1 cellular context compared by ENCODE assay signal in the genomic region with DNA sequence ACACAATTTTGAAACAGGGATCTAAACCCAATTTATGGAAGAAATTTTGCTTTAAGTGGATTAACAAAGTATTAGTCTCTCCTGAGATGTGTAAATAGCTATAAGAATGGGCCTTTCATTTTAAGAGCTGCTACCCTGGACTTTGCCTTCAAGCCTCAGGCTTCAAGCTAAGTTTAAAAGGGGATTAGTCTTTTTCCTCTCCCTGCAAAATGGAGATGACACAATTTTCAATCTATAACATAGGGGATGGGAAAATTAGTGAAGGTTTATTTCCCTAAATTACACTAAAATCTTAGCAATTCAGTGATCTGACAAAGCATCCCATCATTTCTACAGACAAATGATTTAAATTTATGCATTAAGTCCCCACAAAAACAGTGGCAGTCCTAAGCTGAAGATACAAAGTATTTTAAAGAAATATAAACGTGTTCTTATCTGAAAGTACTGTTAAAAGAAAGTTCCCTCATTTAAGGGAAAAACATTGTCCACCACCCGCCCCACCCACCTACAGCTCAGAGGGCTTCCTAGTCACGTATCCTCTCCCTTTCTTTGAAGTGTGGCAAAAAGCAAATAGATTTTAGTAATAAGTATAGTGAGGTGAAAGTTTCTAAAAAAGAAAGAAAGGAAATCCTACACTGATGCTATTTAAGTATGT.
A peak's percentile ranks its signal among the peaks of the same experiment; 100 is the strongest.
TF ChIP-seq lines count a peak whose summit lies in the region.

No MANE protein-coding gene starts in this region.

TF ChIP-seq in HepG2, 621 proteins besides CTCF, POLR2A, EP300 and RAD21 (continued from another document and continues in another):
- TF ChIP-seq ZNF552 (CRISPR knock-in tag; IDR thresholded peaks at IDR 0.05; ENCODE audit: borderline replicate concordance), result no peak
- TF ChIP-seq ZSCAN30 (CRISPR knock-in tag; IDR thresholded peaks at IDR 0.05), result no peak
- TF ChIP-seq, protein P1, sequence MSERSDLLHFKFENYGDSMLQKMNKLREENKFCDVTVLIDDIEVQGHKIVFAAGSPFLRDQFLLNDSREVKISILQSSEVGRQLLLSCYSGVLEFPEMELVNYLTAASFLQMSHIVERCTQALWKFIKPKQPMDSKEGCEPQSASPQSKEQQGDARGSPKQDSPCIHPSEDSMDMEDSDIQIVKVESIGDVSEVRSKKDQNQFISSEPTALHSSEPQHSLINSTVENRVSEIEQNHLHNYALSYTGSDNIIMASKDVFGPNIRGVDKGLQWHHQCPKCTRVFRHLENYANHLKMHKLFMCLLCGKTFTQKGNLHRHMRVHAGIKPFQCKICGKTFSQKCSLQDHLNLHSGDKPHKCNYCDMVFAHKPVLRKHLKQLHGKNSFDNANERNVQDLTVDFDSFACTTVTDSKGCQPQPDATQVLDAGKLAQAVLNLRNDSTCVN (CRISPR knock-in tag; IDR thresholded peaks at IDR 0.05; ENCODE audit: borderline replicate concordance), result no peak
- 0 out of 3 replicates have a peak, but pooled peaks have one; percentile 28 for TF ChIP-seq MXI1 (IDR thresholded peaks at IDR 0.05; ENCODE audit: borderline replicate concordance, low read depth, low read length)
- TF ChIP-seq MEIS1 (CRISPR knock-in tag; IDR thresholded peaks at IDR 0.05; ENCODE audit: borderline replicate concordance), result 0 out of 2 replicates have a peak, but pooled peaks have one; percentile 33
- 0 out of 2 replicates have a peak, but pooled peaks have one; percentile 50 for TF ChIP-seq ZNF589 (CRISPR knock-in tag; conservative IDR thresholded peaks at IDR 0.05)
- TF ChIP-seq BRCA1 (CRISPR knock-in tag; IDR thresholded peaks at IDR 0.05), result no peak
- TF ChIP-seq HDAC1 (CRISPR knock-in tag; IDR thresholded peaks at IDR 0.05), result 0 out of 2 replicates have a peak, but pooled peaks have one; percentile 32
- no peak for TF ChIP-seq SRY (CRISPR knock-in tag; IDR thresholded peaks at IDR 0.05)
- no peak for TF ChIP-seq ZFAT (CRISPR knock-in tag; conservative IDR thresholded peaks at IDR 0.05)
- TF ChIP-seq, protein P2, sequence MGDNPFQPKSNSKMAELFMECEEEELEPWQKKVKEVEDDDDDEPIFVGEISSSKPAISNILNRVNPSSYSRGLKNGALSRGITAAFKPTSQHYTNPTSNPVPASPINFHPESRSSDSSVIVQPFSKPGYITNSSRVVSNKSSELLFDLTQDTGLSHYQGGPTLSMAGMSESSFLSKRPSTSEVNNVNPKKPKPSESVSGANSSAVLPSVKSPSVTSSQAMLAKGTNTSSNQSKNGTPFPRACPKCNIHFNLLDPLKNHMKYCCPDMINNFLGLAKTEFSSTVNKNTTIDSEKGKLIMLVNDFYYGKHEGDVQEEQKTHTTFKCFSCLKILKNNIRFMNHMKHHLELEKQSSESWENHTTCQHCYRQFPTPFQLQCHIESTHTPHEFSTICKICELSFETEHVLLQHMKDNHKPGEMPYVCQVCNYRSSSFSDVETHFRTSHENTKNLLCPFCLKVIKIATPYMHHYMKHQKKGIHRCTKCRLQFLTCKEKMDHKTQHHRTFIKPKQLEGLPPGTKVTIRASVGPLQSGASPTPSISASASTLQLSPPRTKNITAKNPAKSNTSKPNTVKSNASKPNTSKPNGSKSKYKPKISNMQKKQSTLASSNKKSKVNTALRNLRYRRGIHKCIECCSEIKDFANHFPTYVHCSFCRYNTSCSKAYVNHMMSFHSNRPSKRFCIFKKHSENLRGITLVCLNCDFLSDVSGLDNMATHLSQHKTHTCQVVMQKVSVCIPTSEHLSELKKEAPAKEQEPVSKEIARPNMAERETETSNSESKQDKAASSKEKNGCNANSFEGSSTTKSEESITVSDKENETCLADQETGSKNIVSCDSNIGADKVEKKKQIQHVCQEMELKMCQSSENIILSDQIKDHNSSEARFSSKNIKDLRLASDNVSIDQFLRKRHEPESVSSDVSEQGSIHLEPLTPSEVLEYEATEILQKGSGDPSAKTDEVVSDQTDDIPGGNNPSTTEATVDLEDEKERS (CRISPR knock-in tag; IDR thresholded peaks at IDR 0.05), result 0 out of 2 replicates have a peak, but pooled peaks have one; percentile 88
- no peak for TF ChIP-seq EHMT2 (IDR thresholded peaks at IDR 0.05; ENCODE audit: borderline replicate concordance, low read depth, low read length)
- TF ChIP-seq ZNF569 (CRISPR knock-in tag; IDR thresholded peaks at IDR 0.05; ENCODE audit: borderline replicate concordance), result no peak; the same call in 1 of the 2 replicates
- TF ChIP-seq ELF4 (CRISPR knock-in tag; IDR thresholded peaks at IDR 0.05; ENCODE audit: borderline replicate concordance), result no peak
- no peak for TF ChIP-seq PRMT3 (CRISPR knock-in tag; IDR thresholded peaks at IDR 0.05; ENCODE audit: borderline replicate concordance, low read depth)
- TF ChIP-seq, protein P3, sequence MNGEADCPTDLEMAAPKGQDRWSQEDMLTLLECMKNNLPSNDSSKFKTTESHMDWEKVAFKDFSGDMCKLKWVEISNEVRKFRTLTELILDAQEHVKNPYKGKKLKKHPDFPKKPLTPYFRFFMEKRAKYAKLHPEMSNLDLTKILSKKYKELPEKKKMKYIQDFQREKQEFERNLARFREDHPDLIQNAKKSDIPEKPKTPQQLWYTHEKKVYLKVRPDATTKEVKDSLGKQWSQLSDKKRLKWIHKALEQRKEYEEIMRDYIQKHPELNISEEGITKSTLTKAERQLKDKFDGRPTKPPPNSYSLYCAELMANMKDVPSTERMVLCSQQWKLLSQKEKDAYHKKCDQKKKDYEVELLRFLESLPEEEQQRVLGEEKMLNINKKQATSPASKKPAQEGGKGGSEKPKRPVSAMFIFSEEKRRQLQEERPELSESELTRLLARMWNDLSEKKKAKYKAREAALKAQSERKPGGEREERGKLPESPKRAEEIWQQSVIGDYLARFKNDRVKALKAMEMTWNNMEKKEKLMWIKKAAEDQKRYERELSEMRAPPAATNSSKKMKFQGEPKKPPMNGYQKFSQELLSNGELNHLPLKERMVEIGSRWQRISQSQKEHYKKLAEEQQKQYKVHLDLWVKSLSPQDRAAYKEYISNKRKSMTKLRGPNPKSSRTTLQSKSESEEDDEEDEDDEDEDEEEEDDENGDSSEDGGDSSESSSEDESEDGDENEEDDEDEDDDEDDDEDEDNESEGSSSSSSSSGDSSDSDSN (CRISPR knock-in tag; IDR thresholded peaks at IDR 0.05), result no peak
- no peak for TF ChIP-seq ZNF510 (CRISPR knock-in tag; IDR thresholded peaks at IDR 0.05; ENCODE audit: low read depth)
- 0 out of 2 replicates have a peak, but pooled peaks have one; percentile 48 for TF ChIP-seq JUN (CRISPR knock-in tag; IDR thresholded peaks at IDR 0.05)
- no peak for TF ChIP-seq PHF20 (CRISPR knock-in tag; IDR thresholded peaks at IDR 0.05)
- peak; percentile 76 for TF ChIP-seq KAT8 (CRISPR knock-in tag; IDR thresholded peaks at IDR 0.05)
- TF ChIP-seq ZNF235 (CRISPR knock-in tag; IDR thresholded peaks at IDR 0.05; ENCODE audit: borderline replicate concordance), result no peak
- TF ChIP-seq PAWR (CRISPR knock-in tag; IDR thresholded peaks at IDR 0.05; ENCODE audit: borderline replicate concordance), result no peak
- TF ChIP-seq, protein P4, sequence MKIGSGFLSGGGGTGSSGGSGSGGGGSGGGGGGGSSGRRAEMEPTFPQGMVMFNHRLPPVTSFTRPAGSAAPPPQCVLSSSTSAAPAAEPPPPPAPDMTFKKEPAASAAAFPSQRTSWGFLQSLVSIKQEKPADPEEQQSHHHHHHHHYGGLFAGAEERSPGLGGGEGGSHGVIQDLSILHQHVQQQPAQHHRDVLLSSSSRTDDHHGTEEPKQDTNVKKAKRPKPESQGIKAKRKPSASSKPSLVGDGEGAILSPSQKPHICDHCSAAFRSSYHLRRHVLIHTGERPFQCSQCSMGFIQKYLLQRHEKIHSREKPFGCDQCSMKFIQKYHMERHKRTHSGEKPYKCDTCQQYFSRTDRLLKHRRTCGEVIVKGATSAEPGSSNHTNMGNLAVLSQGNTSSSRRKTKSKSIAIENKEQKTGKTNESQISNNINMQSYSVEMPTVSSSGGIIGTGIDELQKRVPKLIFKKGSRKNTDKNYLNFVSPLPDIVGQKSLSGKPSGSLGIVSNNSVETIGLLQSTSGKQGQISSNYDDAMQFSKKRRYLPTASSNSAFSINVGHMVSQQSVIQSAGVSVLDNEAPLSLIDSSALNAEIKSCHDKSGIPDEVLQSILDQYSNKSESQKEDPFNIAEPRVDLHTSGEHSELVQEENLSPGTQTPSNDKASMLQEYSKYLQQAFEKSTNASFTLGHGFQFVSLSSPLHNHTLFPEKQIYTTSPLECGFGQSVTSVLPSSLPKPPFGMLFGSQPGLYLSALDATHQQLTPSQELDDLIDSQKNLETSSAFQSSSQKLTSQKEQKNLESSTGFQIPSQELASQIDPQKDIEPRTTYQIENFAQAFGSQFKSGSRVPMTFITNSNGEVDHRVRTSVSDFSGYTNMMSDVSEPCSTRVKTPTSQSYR (CRISPR knock-in tag; IDR thresholded peaks at IDR 0.05; ENCODE audit: borderline replicate concordance), result no peak
- peak; percentile 60; the same call in 1 of the 2 replicates for TF ChIP-seq RXRB (CRISPR knock-in tag; IDR thresholded peaks at IDR 0.05; ENCODE audit: borderline replicate concordance)
- TF ChIP-seq ZNF614 (CRISPR knock-in tag; IDR thresholded peaks at IDR 0.05; ENCODE audit: borderline replicate concordance), result peak; percentile 64
- TF ChIP-seq KDM6A (CRISPR knock-in tag; IDR thresholded peaks at IDR 0.05; ENCODE audit: low read depth), result peak; percentile 79
- no peak for TF ChIP-seq GPN1 (CRISPR knock-in tag; IDR thresholded peaks at IDR 0.05; ENCODE audit: borderline replicate concordance)
- no peak for TF ChIP-seq NONO (IDR thresholded peaks at IDR 0.05)
- TF ChIP-seq NONO (CRISPR knock-in tag; conservative IDR thresholded peaks at IDR 0.05), result no peak; the same call in 1 of the 2 replicates
- 0 out of 2 replicates have a peak, but pooled peaks have one; percentile 17 for TF ChIP-seq TGIF2 (CRISPR knock-in tag; IDR thresholded peaks at IDR 0.05)
- peak; percentile 80; the same call in 1 of the 2 replicates for TF ChIP-seq ZNF7 (CRISPR knock-in tag; IDR thresholded peaks at IDR 0.05)
- TF ChIP-seq ZNF501 (CRISPR knock-in tag; IDR thresholded peaks at IDR 0.05), result no peak
- TF ChIP-seq, protein P5, sequence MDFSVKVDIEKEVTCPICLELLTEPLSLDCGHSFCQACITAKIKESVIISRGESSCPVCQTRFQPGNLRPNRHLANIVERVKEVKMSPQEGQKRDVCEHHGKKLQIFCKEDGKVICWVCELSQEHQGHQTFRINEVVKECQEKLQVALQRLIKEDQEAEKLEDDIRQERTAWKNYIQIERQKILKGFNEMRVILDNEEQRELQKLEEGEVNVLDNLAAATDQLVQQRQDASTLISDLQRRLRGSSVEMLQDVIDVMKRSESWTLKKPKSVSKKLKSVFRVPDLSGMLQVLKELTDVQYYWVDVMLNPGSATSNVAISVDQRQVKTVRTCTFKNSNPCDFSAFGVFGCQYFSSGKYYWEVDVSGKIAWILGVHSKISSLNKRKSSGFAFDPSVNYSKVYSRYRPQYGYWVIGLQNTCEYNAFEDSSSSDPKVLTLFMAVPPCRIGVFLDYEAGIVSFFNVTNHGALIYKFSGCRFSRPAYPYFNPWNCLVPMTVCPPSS (IDR thresholded peaks at IDR 0.05), result no peak
- TF ChIP-seq, protein P6, sequence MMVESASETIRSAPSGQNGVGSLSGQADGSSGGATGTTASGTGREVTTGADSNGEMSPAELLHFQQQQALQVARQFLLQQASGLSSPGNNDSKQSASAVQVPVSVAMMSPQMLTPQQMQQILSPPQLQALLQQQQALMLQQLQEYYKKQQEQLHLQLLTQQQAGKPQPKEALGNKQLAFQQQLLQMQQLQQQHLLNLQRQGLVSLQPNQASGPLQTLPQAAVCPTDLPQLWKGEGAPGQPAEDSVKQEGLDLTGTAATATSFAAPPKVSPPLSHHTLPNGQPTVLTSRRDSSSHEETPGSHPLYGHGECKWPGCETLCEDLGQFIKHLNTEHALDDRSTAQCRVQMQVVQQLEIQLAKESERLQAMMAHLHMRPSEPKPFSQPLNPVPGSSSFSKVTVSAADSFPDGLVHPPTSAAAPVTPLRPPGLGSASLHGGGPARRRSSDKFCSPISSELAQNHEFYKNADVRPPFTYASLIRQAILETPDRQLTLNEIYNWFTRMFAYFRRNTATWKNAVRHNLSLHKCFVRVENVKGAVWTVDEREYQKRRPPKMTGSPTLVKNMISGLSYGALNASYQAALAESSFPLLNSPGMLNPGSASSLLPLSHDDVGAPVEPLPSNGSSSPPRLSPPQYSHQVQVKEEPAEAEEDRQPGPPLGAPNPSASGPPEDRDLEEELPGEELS (CRISPR knock-in tag; IDR thresholded peaks at IDR 0.05), result peak; percentile 79
- TF ChIP-seq POLR2AphosphoS5 (IDR thresholded peaks at IDR 0.05; ENCODE audit: low read depth, low read length), result no peak; the same call in 1 of the 2 replicates
- TF ChIP-seq TMF1 (CRISPR knock-in tag; IDR thresholded peaks at IDR 0.05; ENCODE audit: low read depth), result no peak; the same call in 1 of the 2 replicates
- TF ChIP-seq PAF1 (CRISPR knock-in tag; IDR thresholded peaks at IDR 0.05), result no peak
- peak; percentile 95 for TF ChIP-seq MBD4 (IDR thresholded peaks at IDR 0.05; ENCODE audit: borderline replicate concordance, low read length)
- no peak for TF ChIP-seq WIZ (CRISPR knock-in tag; IDR thresholded peaks at IDR 0.05)
- TF ChIP-seq ZSCAN20 (CRISPR knock-in tag; IDR thresholded peaks at IDR 0.05; ENCODE audit: borderline replicate concordance), result no peak
- TF ChIP-seq ZNF549 (CRISPR knock-in tag; IDR thresholded peaks at IDR 0.05), result no peak
- TF ChIP-seq ZNF674 (CRISPR knock-in tag; IDR thresholded peaks at IDR 0.05; ENCODE audit: low read depth), result no peak
- TF ChIP-seq HMGA1 (CRISPR knock-in tag; conservative IDR thresholded peaks at IDR 0.05), result no peak
- no peak for TF ChIP-seq PHF8 (CRISPR knock-in tag; IDR thresholded peaks at IDR 0.05)
- TF ChIP-seq MATR3 (CRISPR knock-in tag; IDR thresholded peaks at IDR 0.05), result no peak
- TF ChIP-seq, protein P7, sequence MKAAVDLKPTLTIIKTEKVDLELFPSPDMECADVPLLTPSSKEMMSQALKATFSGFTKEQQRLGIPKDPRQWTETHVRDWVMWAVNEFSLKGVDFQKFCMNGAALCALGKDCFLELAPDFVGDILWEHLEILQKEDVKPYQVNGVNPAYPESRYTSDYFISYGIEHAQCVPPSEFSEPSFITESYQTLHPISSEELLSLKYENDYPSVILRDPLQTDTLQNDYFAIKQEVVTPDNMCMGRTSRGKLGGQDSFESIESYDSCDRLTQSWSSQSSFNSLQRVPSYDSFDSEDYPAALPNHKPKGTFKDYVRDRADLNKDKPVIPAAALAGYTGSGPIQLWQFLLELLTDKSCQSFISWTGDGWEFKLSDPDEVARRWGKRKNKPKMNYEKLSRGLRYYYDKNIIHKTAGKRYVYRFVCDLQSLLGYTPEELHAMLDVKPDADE (CRISPR knock-in tag; IDR thresholded peaks at IDR 0.05), result no peak
- TF ChIP-seq, protein P8, sequence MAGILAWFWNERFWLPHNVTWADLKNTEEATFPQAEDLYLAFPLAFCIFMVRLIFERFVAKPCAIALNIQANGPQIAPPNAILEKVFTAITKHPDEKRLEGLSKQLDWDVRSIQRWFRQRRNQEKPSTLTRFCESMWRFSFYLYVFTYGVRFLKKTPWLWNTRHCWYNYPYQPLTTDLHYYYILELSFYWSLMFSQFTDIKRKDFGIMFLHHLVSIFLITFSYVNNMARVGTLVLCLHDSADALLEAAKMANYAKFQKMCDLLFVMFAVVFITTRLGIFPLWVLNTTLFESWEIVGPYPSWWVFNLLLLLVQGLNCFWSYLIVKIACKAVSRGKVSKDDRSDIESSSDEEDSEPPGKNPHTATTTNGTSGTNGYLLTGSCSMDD (CRISPR knock-in tag; IDR thresholded peaks at IDR 0.05), result no peak
- TF ChIP-seq ZNF20 (CRISPR knock-in tag; IDR thresholded peaks at IDR 0.05), result no peak
- TF ChIP-seq ZSCAN25 (CRISPR knock-in tag; IDR thresholded peaks at IDR 0.05), result 0 out of 2 replicates have a peak, but pooled peaks have one; percentile 39
- TF ChIP-seq RBM22 (optimal IDR thresholded peaks at IDR 0.05; ENCODE audit: low read length), result no peak
- TF ChIP-seq TBX3 (IDR thresholded peaks at IDR 0.05; ENCODE audit: borderline replicate concordance), result no peak
- TF ChIP-seq ZMYM3 (CRISPR knock-in tag; IDR thresholded peaks at IDR 0.05), result no peak
- no peak for TF ChIP-seq MIER2 (CRISPR knock-in tag; IDR thresholded peaks at IDR 0.05)
- TF ChIP-seq U2AF2 (IDR thresholded peaks at IDR 0.05; ENCODE audit: low read depth, low read length), result no peak
